23 cellular contexts compared by ENCODE assay signal in genomic region chr11:115446214-115446613, GRCh38.
"Had no signal": no experiment of that assay in that cellular context is flagged by ENCODE, and none has a peak within 500 bp of the region (broad histone marks: within the 10 kb centered on the region; RNA-seq: fewer than 3 reads in every experiment).

No MANE protein-coding gene starts in this region.

- H3K4me1 Mint-ChIP-seq: mesothelial cell of epicardium; naive B cell; natural killer cell; stimulated activated effector memory CD8-positive, alpha-beta T cell treated with anti-CD3 and anti-CD28 coated beads, Interleukin-12 subunit alpha, Interleukin-12 subunit beta, amount 100 ng/mL, for 72 hours had no signal

- DNase-seq: hippocampal formation; kidney glomerular epithelial cell; left colon; mesendoderm; naive B cell; natural killer cell; ovary; right cardiac atrium; sigmoid colon; small intestine; spleen; stimulated activated CD4-positive, alpha-beta T cell treated with anti-CD3 and anti-CD28 coated beads, Interleukin-4, amount 100 ng/mL, for 24 hours; stimulated activated naive CD4-positive, alpha-beta T cell; tibial artery; trophoblast cell; upper lobe of right lung had no signal

- H3K9me3 ChIP-seq: ovary had no signal

- ATAC-seq: left colon; natural killer cell; right cardiac atrium; stimulated activated effector memory CD8-positive, alpha-beta T cell treated with anti-CD3 and anti-CD28 coated beads, Interleukin-12 subunit alpha, Interleukin-12 subunit beta, amount 100 ng/mL, for 72 hours; upper lobe of right lung had no signal

- H3K27me3 Mint-ChIP-seq: naive B cell; progenitor cell of endocrine pancreas; stimulated activated naive CD8-positive, alpha-beta T cell treated with anti-CD3 and anti-CD28 coated beads, Interleukin-15, Interleukin-2, amounts not matched to agents 100 ng/mL and 50 ng/mL, for 24 hours had no signal

- H3K27ac Mint-ChIP-seq: mesothelial cell of epicardium; naive B cell; natural killer cell; progenitor cell of endocrine pancreas; stimulated activated effector memory CD8-positive, alpha-beta T cell treated with anti-CD3 and anti-CD28 coated beads, Interleukin-12 subunit alpha, Interleukin-12 subunit beta, amount 100 ng/mL, for 72 hours; stimulated activated naive CD8-positive, alpha-beta T cell treated with anti-CD3 and anti-CD28 coated beads, Interleukin-15, Interleukin-2, amounts not matched to agents 100 ng/mL and 50 ng/mL, for 24 hours had no signal

- H3K27me3 ChIP-seq: ovary, sigmoid colon, spleen, suprapubic skin, tibial artery, upper lobe of right lung had no signal

- H3K36me3 ChIP-seq: ovary, sigmoid colon, spleen, suprapubic skin, thoracic aorta, tibial artery, upper lobe of right lung had no signal

- H3K4me1 ChIP-seq: sigmoid colon, spleen, suprapubic skin, tibial artery, upper lobe of right lung had no signal

- H3K4me3 Mint-ChIP-seq: mesothelial cell of epicardium; naive B cell; natural killer cell; stimulated activated effector memory CD8-positive, alpha-beta T cell treated with anti-CD3 and anti-CD28 coated beads, Interleukin-12 subunit alpha, Interleukin-12 subunit beta, amount 100 ng/mL, for 72 hours; stimulated activated naive CD8-positive, alpha-beta T cell treated with anti-CD3 and anti-CD28 coated beads, Interleukin-15, Interleukin-2, amounts not matched to agents 100 ng/mL and 50 ng/mL, for 24 hours had no signal

- H3K36me3 Mint-ChIP-seq: natural killer cell; stimulated activated effector memory CD8-positive, alpha-beta T cell treated with anti-CD3 and anti-CD28 coated beads, Interleukin-12 subunit alpha, Interleukin-12 subunit beta, amount 100 ng/mL, for 72 hours had no signal

- H3K27ac ChIP-seq: ovary, sigmoid colon, spleen, suprapubic skin, thoracic aorta, tibial artery, upper lobe of right lung had no signal

- H3K4me3 ChIP-seq: lung, ovary, sigmoid colon, spleen, suprapubic skin, thoracic aorta, tibial artery, upper lobe of right lung had no signal
